8 cellular contexts compared by ENCODE assay signal in genomic region chr7:138460176-138460648, GRCh38. TPM values are rescaled to one million over a fixed set of nuclear protein-coding genes. Genes with fewer than 3 reads are reported as not detected.
DNase-seq lines count a peak whose midpoint lies in the region; ATAC-seq and TF ChIP-seq lines count a peak whose summit lies in the region.

Gene TRIM24, plus strand, starts transcription at chr7:138460259. Its CDS starts 290 bp downstream, at chr7:138460549.

- peak within 1 kb of the TSS; percentile 62; the same call in 1 of the 2 replicates for H3K27ac ChIP-seq in SK-N-MC
- peak within 1 kb of the TSS; percentile 36 to 84 for H3K27ac ChIP-seq in aorta (ENCODE audit: low read depth in 1 of 2, low read length in 2 of 2)

- H3K4me3 ChIP-seq in SK-N-MC (peak within 1 kb of the TSS; percentile 88), aorta (ENCODE audit: low read length in 2 of 2) (peak within 1 kb of the TSS; percentile 85 to 90)

- H3K36me3 ChIP-seq in SK-N-MC (ENCODE audit: insufficient read depth, low read length): peaks cover 4% of the 10 kb centered on the region; the same call in 1 of the 2 replicates
- no peaks in the 10 kb centered on the region for H3K36me3 ChIP-seq in aorta (ENCODE audit: control insufficient read depth in 1 of 2, insufficient read depth in 2 of 2, low read length in 1 of 2)

- TF ChIP-seq CTCF in GM10266 (IDR thresholded peaks at IDR 0.05; ENCODE audit: control insufficient read depth, insufficient read depth, low read depth, missing control alignments): no peak

- no peaks in the 10 kb centered on the region for H3K9me3 ChIP-seq in SK-N-MC (ENCODE audit: low read depth, low read length)
- no peaks in the 10 kb centered on the region for H3K9me3 ChIP-seq in aorta (ENCODE audit: control insufficient read depth, low read length)

- DNase-seq in DMS153 (lab: John Stamatoyannopoulos, UW) (peak; percentile 99), SK-N-MC (ENCODE audit: low read depth, low spot score) (no peak), mucosa of gallbladder (ENCODE audit: low spot score) (no peak), aorta (peak; percentile 97 to 99), GM10266 (ENCODE audit: extremely low spot score) (no peak)
- DNase-seq in effector CD4-positive, alpha-beta T cell: peak; percentile 93

- ATAC-seq in GM19438 (IDR thresholded peaks at IDR 0.05; ENCODE audit: low read depth, unreplicated experiment) (peak; percentile 74), HG03442 (IDR thresholded peaks at IDR 0.05; ENCODE audit: unreplicated experiment) (peak; percentile 69), aorta (ENCODE audit: low FRiP score) (no peak)

- WGBS in aorta, 2 donors: 0 to 1% methylated on average over 27 to 59 of the region's 59 CpGs

- peaks cover 0 to 3% of the 10 kb centered on the region in 2 donors for H3K4me1 ChIP-seq in aorta (ENCODE audit: control insufficient read depth in 1 of 2, insufficient read depth in 2 of 2, low read length in 2 of 2)

- H3K9ac ChIP-seq in SK-N-MC (ENCODE audit: insufficient read length): peak within 1 kb of the TSS; percentile 82

- H3K27me3 ChIP-seq in aorta (ENCODE audit: control insufficient read depth in 1 of 2, insufficient read depth in 2 of 2, low read length in 1 of 2): no peaks in the 10 kb centered on the region

- intact Hi-C loops in aorta (cut with DNase I): no loop called here

RNA-seq across cellular contexts. Expression of gene TRIM24, which starts in this region (rescaled TPM):
- total RNA-seq in mucosa of gallbladder: 17.3 TPM
- 10 to 100 TPM; 12.1 to 13.8 TPM for total RNA-seq in aorta
- 1 to 10 TPM; 3.3 to 4.6 TPM for polyA plus RNA-seq in aorta

Comparison
In these comparisons a context has a peak if more than half of its experiments do, and no peak if none do; other contexts are left out.
1. DNase-seq: peak in DMS153 (single experiment), effector CD4-positive, alpha-beta T cell (single experiment) and aorta (2 of 2); none in SK-N-MC (single experiment), mucosa of gallbladder (single experiment) and GM10266 (single experiment).